Comparison of ENCODE assay signal across 8 cellular contexts in genomic region chr19:42242512-42243409, GRCh38. TPM values are rescaled to one million over a fixed set of nuclear protein-coding genes. Genes with fewer than 3 reads are reported as not detected.
DNase-seq lines count a peak whose midpoint lies in the region; ATAC-seq and TF ChIP-seq lines count a peak whose summit lies in the region.

Gene GSK3A (minus strand): TSS chr19:42242602. CDS start chr19:42242465, 137 bp downstream.

- TF ChIP-seq POLR2A in heart left ventricle (IDR thresholded peaks at IDR 0.05): peak; percentile 61 to 89

- in situ Hi-C loops in GM13976 (cut with MboI; ENCODE audit: low sequenced_read_pairs, unreplicated experiment): no loop called here

- H3K9me3 Mint-ChIP-seq in type B pancreatic cell: no peaks in the 10 kb centered on the region

- H3K4me3 ChIP-seq in heart left ventricle: peak within 1 kb of the TSS; percentile 69 to 94 (median 84)

- DNase-seq in GM13976 (ENCODE audit: low spot score) (peak; percentile 92), NCI-H146 treated with DMSO at 0.1 percent for 48 hours (lab: John Stamatoyannopoulos, UW; ENCODE audit: unreplicated experiment) (peak; percentile 100), amniotic epithelial cell (ENCODE audit: low read depth) (peak; percentile 100), heart left ventricle (peak; percentile 98 to 99 (median 99)), pons (ENCODE audit: low spot score) (peak; percentile 100), type B pancreatic cell (ENCODE audit: extremely low spot score, unreplicated experiment) (peak; percentile 98)

- H3K36me3 Mint-ChIP-seq in type B pancreatic cell: peaks cover 5% of the 10 kb centered on the region

- no peak for TF ChIP-seq CTCF in GM13976 (IDR thresholded peaks at IDR 0.05; ENCODE audit: borderline replicate concordance, control extremely low read depth, extremely low read depth, insufficient read depth, missing control alignments)
- TF ChIP-seq CTCF in heart left ventricle (IDR thresholded peaks at IDR 0.05): peak in 4 of 12 donors; percentile 9 to 17 (median 15)
- TF ChIP-seq CTCF in type B pancreatic cell (conservative IDR thresholded peaks at IDR 0.05): no peak

- ATAC-seq in HG02870 (IDR thresholded peaks at IDR 0.05; ENCODE audit: unreplicated experiment) (peak; percentile 58), heart left ventricle (peak; percentile 86 to 91 (median 90))

- peaks cover 15 to 68% (median 56%) of the 10 kb centered on the region in 12 donors for H3K4me1 ChIP-seq in heart left ventricle

- peaks cover 0 to 26% (median 11%) of the 10 kb centered on the region in 9 donors for H3K36me3 ChIP-seq in heart left ventricle

- H3K4me3 Mint-ChIP-seq in type B pancreatic cell: peak within 1 kb of the TSS; percentile 98

- 0% methylated on average over 44 to 76 of the region's 76 CpGs for WGBS in heart left ventricle, 4 donors

- intact Hi-C loops in T-helper 1 cell treated with Interleukin-12 subunit alpha and Interleukin-12 subunit beta and Interleukin-4 antibody, amounts not matched to agents 30 ng/mL and 1 ng/mL, for 36 hours (cut with micrococcal nuclease): loop anchor here (1.0 to 5.0 kb wide), 8 partner anchors 22 to 1855 kb away; partner anchors contain the start of genes MEGF8 and ZNF526
- intact Hi-C loops in heart left ventricle (cut with DNase I): loop anchor here in 4 of 10 donors (1.0 to 10.0 kb wide), 5 partner anchors 22 to 182 kb away; partner anchors contain the start of genes LIPE (in 2 of the 4) and ZNF526 (in 1 of the 4)

- peak within 1 kb of the TSS; percentile 85 to 99 (median 92) for H3K27ac ChIP-seq in heart left ventricle

- peaks cover 46% of the 10 kb centered on the region for H3K4me1 Mint-ChIP-seq in type B pancreatic cell (ENCODE audit: unreplicated experiment)

- H3K27ac Mint-ChIP-seq in type B pancreatic cell: peak within 1 kb of the TSS; percentile 99

- H3K27me3 ChIP-seq in heart left ventricle: no peaks in the 10 kb centered on the region

- H3K27me3 Mint-ChIP-seq in type B pancreatic cell: no peaks in the 10 kb centered on the region

- no peaks in the 10 kb centered on the region for H3K9me3 ChIP-seq in heart left ventricle

RNA-seq across cellular contexts. Expression of gene GSK3A, which starts in this region (rescaled TPM):
- 56.9 and 60.7 TPM in 2 replicates for total RNA-seq in T-helper 1 cell treated with Interleukin-12 subunit alpha and Interleukin-12 subunit beta and Interleukin-4 antibody, amounts not matched to agents 30 ng/mL and 1 ng/mL, for 36 hours
- total RNA-seq in heart left ventricle (10 to 100 TPM; 22.5 to 46.9 (median 36.8) TPM), type B pancreatic cell (ENCODE audit: low replicate concordance) (43.5 and 49.1 TPM in 2 replicates)
- 10 to 100 TPM; 51.6 to 76.5 TPM for polyA plus RNA-seq in heart left ventricle

Comparison
In these comparisons a context has a peak if more than half of its experiments do, and no peak if none do; other contexts are left out.
1. Peak in every context shown above with its lines: DNase-seq, ATAC-seq, H3K4me3 ChIP-seq and H3K27ac ChIP-seq.